ENCODE assay signal across 8 cellular contexts in the genomic region with DNA sequence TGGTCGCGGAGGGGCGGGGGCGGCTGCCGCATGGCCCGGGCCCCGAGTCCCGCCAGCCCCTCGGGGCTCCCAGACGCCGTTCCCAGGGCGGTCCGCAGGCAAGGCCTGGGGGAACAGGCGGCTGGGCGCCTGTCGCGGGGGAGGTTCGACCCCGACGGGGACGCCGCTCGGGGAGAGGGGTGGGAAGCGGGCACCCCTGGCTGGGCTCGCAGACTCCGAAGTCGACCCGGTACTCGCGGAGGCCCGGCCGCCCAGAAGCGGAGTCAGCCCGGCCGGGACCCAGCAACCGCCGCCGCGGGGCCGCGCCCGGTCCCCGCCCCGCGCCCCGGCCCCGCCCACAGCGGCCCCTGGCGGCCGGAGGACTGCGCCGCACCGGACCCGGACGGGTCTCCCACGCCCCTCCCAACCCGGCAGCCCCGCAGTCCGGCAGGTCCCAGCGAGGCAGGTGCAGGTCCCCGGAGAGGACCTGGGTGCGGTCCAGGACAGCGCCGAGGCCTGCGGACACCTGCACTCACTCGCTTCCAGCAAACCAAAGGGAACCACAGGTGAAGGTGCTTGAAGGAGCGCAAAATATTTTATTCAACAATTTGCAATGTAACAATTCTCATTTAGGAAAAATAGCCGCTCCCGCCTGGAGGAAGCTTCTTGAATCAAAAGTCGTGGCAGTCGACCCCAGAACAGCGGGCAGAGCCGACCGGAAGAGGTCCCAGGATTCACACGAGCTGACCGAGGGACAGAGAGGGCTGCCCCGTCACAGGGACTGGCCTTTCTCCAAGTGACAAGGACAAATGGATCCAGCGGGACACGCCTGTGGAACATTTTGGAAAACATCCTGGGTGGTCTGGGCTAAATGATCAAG. TPM values are rescaled to one million over a fixed set of nuclear protein-coding genes. Genes with fewer than 3 reads are reported as not detected.
DNase-seq lines count a peak whose midpoint lies in the region; ATAC-seq and TF ChIP-seq lines count a peak whose summit lies in the region.

Gene INPP5E, minus strand, starts transcription at position 296 of the 859 bp plus-strand sequence. CDS start 426 bp downstream, outside the sequence.

- H3K4me1 Mint-ChIP-seq in activated naive CD4-positive, alpha-beta T cell treated with anti-CD3 and anti-CD28 coated beads for 36 hours (ENCODE audit: low read depth), result peaks cover 23% of the 10 kb centered on the region
- peaks cover 26% of the 10 kb centered on the region for H3K4me1 Mint-ChIP-seq in osteocyte (ENCODE audit: unreplicated experiment)

- CTCF ChIA-PET in activated naive CD4-positive, alpha-beta T cell treated with anti-CD3 and anti-CD28 coated beads for 36 hours (lab: Charles Lee), result interaction anchor here (0.6 to 1.5 kb wide), 5 partner anchors 14 to 350 kb away, joined by 3 to 5 read pairs (median 4); no protein-coding TSS in a partner anchor

- TF ChIP-seq CTCF in osteocyte (IDR thresholded peaks at IDR 0.05), result peak; percentile 69

- DNase-seq in COLO668 (lab: John Stamatoyannopoulos, UW; ENCODE audit: unreplicated experiment) (peak; percentile 84), HT1080 (ENCODE audit: low read depth) (peak; percentile 23), SJCRH30 (peak; percentile 79 to 81), glomerular endothelial cell (ENCODE audit: extremely low read depth, low read depth, low spot score) (no peak), osteocyte (ENCODE audit: extremely low spot score, unreplicated experiment) (peak; percentile 96)
- peak; percentile 76 for DNase-seq in activated naive CD4-positive, alpha-beta T cell treated with anti-CD3 and anti-CD28 coated beads for 36 hours

- H3K9me3 ChIP-seq in SJCRH30 (replicated peaks), result no peaks in the 10 kb centered on the region
- H3K9me3 ChIP-seq in thymus (ENCODE audit: control insufficient read depth), result no peaks in the 10 kb centered on the region

- peaks cover 28% of the 10 kb centered on the region for H3K36me3 ChIP-seq in SJCRH30
- peaks cover 46% of the 10 kb centered on the region for H3K36me3 ChIP-seq in thymus (ENCODE audit: control insufficient read depth, insufficient read depth)

- ATAC-seq in GM19452 (IDR thresholded peaks at IDR 0.05; ENCODE audit: unreplicated experiment), result peak; percentile 63

- H3K4me3 Mint-ChIP-seq in activated naive CD4-positive, alpha-beta T cell treated with anti-CD3 and anti-CD28 coated beads for 36 hours, result peak within 1 kb of the TSS; percentile 79
- peak within 1 kb of the TSS; percentile 84 for H3K4me3 Mint-ChIP-seq in osteocyte (ENCODE audit: unreplicated experiment)

- H3K27me3 ChIP-seq in SJCRH30 (no peaks in the 10 kb centered on the region), thymus (ENCODE audit: control insufficient read depth, insufficient read depth) (no peaks in the 10 kb centered on the region)

- 14% methylated on average over 79 of the region's 79 CpGs for WGBS in thymus

- peak within 1 kb of the TSS; percentile 87 for H3K4me3 ChIP-seq in SJCRH30
- H3K4me3 ChIP-seq in thymus (ENCODE audit: low read length), result peak within 1 kb of the TSS; percentile 91

- peak within 1 kb of the TSS; percentile 15; the same call in 1 of the 2 replicates for H3K27ac ChIP-seq in SJCRH30
- no peak within 1 kb of the TSS for H3K27ac ChIP-seq in thymus (ENCODE audit: low read depth)

- no peaks in the 10 kb centered on the region for H3K27me3 Mint-ChIP-seq in activated naive CD4-positive, alpha-beta T cell treated with anti-CD3 and anti-CD28 coated beads for 36 hours (ENCODE audit: low read depth)
- no peaks in the 10 kb centered on the region for H3K27me3 Mint-ChIP-seq in osteocyte (ENCODE audit: unreplicated experiment)

- H3K36me3 Mint-ChIP-seq in activated naive CD4-positive, alpha-beta T cell treated with anti-CD3 and anti-CD28 coated beads for 36 hours (ENCODE audit: low read depth), result peaks cover 15% of the 10 kb centered on the region
- H3K36me3 Mint-ChIP-seq in osteocyte (ENCODE audit: unreplicated experiment), result peaks cover 35% of the 10 kb centered on the region

- intact Hi-C loops in activated naive CD4-positive, alpha-beta T cell treated with anti-CD3 and anti-CD28 coated beads for 36 hours (cut with micrococcal nuclease), result loop anchor here (2.0 kb wide), 1 partner anchor 35 kb away; no protein-coding TSS in a partner anchor

- peak within 1 kb of the TSS; percentile 56 for H3K27ac Mint-ChIP-seq in activated naive CD4-positive, alpha-beta T cell treated with anti-CD3 and anti-CD28 coated beads for 36 hours
- H3K27ac Mint-ChIP-seq in osteocyte (ENCODE audit: unreplicated experiment), result peak within 1 kb of the TSS; percentile 44

- no peaks in the 10 kb centered on the region for H3K9me3 Mint-ChIP-seq in activated naive CD4-positive, alpha-beta T cell treated with anti-CD3 and anti-CD28 coated beads for 36 hours
- no peaks in the 10 kb centered on the region for H3K9me3 Mint-ChIP-seq in osteocyte (ENCODE audit: unreplicated experiment)

- peaks cover 22% of the 10 kb centered on the region for H3K4me1 ChIP-seq in SJCRH30
- H3K4me1 ChIP-seq in thymus (ENCODE audit: control insufficient read depth, insufficient read depth, low read length), result peaks cover 17% of the 10 kb centered on the region

RNA-seq across cellular contexts. Expression of gene INPP5E, which starts in this region (rescaled TPM):
- 12.1 and 16.6 TPM in 2 replicates for total RNA-seq in HT1080 (2014; rRNA removed; shearing (Covaris generic))
- polyA plus RNA-seq in HT1080 (2015; cell fraction: cytosol; rRNA removed), result 13.1 and 13.2 TPM in 2 replicates
- polyA plus RNA-seq in HT1080 (2015; cell fraction: nucleus; rRNA removed), result 31.6 and 32.2 TPM in 2 replicates
- 14.3 and 18.3 TPM in 2 replicates for total RNA-seq in SJCRH30 (2014; rRNA removed; shearing (Covaris generic))
- total RNA-seq in activated naive CD4-positive, alpha-beta T cell treated with anti-CD3 and anti-CD28 coated beads for 36 hours, result 10 to 100 TPM; 13.9 to 14.8 TPM
- total RNA-seq in glomerular endothelial cell (17.9 and 24.3 TPM in 2 replicates), osteocyte (16.0 and 16.7 TPM in 2 replicates)
- 17.5 TPM for polyA plus RNA-seq in thymus
